Comparison of ENCODE assay signal across 14 cellular contexts in the genomic region with DNA sequence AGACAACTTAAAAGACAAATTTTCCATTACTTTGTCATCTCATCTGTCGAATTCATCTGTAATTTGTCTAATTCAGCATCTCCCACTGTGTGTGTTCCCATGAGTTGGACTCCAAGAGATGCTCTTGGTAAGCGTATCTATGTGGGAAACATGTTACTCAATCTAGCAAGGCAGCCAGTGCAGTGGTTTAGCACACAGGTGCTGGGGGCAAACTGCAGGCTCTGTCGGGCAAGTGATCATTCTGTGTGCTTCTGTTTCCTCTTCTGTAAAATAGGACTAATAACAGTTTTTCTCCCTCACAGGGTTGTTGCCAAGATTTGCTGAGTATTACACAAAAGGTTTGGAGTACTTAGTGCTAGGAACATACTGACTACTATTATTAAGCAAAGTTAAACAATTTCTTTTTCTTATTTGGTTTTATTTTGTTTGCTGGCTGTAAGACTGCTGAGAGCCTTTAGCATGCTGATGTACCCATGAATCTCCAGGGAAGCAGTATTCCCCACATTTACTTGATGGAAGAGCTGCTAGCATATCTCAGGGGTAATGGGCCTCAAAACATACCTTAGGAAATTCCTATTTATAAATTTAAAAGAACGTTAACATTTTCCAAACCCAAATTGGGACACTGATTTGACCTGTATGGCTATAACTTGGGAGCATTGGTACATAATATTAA. TPM values are rescaled to one million over a fixed set of nuclear protein-coding genes. Genes with fewer than 3 reads are reported as not detected.
A peak's percentile ranks its signal among the peaks of the same experiment; 100 is the strongest.
DNase-seq lines count a peak whose midpoint lies in the region; ATAC-seq and TF ChIP-seq lines count a peak whose summit lies in the region.
"Had no signal": no experiment of that assay in that cellular context is flagged by ENCODE, and none has a peak within 500 bp of the region (broad histone marks: within the 10 kb centered on the region; RNA-seq: fewer than 3 reads in every experiment).

No MANE protein-coding gene starts in this region.

- ATAC-seq in GM18907 (IDR thresholded peaks at IDR 0.05; ENCODE audit: unreplicated experiment) = peak; percentile 57
- ATAC-seq in HG02642 (IDR thresholded peaks at IDR 0.05; ENCODE audit: poor library complexity, unreplicated experiment) = peak; percentile 55
- no peak for ATAC-seq in body of pancreas

- DNase-seq in NOMO-1 (lab: John Stamatoyannopoulos, UW; ENCODE audit: unreplicated experiment in 2 of 2) (peak; percentile 61 to 75), myocyte (ENCODE audit: low read depth) (peak; percentile 16), substantia nigra (lab: John Stamatoyannopoulos, UW) (no peak), T1000 (lab: John Stamatoyannopoulos, UW) (no peak), NCI-H187 treated with DMSO at 0.1 percent for 48 hours (lab: John Stamatoyannopoulos, UW) (no peak), body of pancreas (no peak)
- DNase-seq: adrenal gland, COR-L47, midbrain, SHP77 treated with DMSO at 0.1 percent for 48 hours had no signal

- H3K27me3 ChIP-seq in body of pancreas = peaks cover 0 to 4% of the 10 kb centered on the region in 2 donors
- H3K27me3 ChIP-seq: adrenal gland had no signal

- no peaks in the 10 kb centered on the region for H3K36me3 ChIP-seq in body of pancreas (replicated peaks in 1 of 2; ENCODE audit: insufficient read depth in 1 of 2, low read depth in 2 of 2)
- H3K36me3 ChIP-seq: adrenal gland, WERI-Rb-1 had no signal

- H3K9me3 ChIP-seq in body of pancreas = no peaks in the 10 kb centered on the region
- H3K9me3 ChIP-seq: adrenal gland had no signal

- no peak for TF ChIP-seq CTCF in body of pancreas (IDR thresholded peaks at IDR 0.05)

- 58 to 69% methylated on average over 4 of the region's 4 CpGs for WGBS in body of pancreas, 2 donors

- no peaks in the 10 kb centered on the region for H3K4me1 ChIP-seq in body of pancreas
- H3K4me1 ChIP-seq: adrenal gland had no signal

- TF ChIP-seq POLR2A in body of pancreas (IDR thresholded peaks at IDR 0.05) = no peak

- intact Hi-C loops in body of pancreas (cut with DNase I) = loop anchor here (10.0 kb wide), 1 partner anchor 364 kb away; no protein-coding TSS in a partner anchor

- H3K4me3 ChIP-seq in body of pancreas = no peak overlapping the region
- H3K4me3 ChIP-seq: adrenal gland had no signal

- no peak overlapping the region for H3K27ac ChIP-seq in substantia nigra (ENCODE audit: low read depth, low read length, poor library complexity, severe bottlenecking)
- no peak overlapping the region for H3K27ac ChIP-seq in body of pancreas
- H3K27ac ChIP-seq: adrenal gland, WERI-Rb-1 had no signal

RNA-seq across cellular contexts. Expression of a gene that starts 0.7 kb away (rescaled TPM):
- total RNA-seq in myocyte = not detected in 2 replicates
- polyA plus RNA-seq in myocyte (2012) = not detected
- 1 to 10 TPM in 1 of 2 donors, not detected in 1; 1.3 TPM for total RNA-seq in body of pancreas
- total RNA-seq: NCI-H460 had no signal

RNA-seq across cellular contexts. Expression of a gene that starts 30.6 kb away (rescaled TPM):
- total RNA-seq in myocyte = 171 and 198 TPM in 2 replicates
- 109 TPM for polyA plus RNA-seq in myocyte (2012)
- total RNA-seq in body of pancreas = 10 to 100 TPM; 24.4 to 30.7 TPM

Comparison
In these comparisons a context has a peak if more than half of its experiments do, and no peak if none do; other contexts are left out.
1. DNase-seq: peak in NOMO-1 (2 of 2) and myocyte (single experiment); none in substantia nigra (0 of 49), T1000 (single experiment), NCI-H187 treated with DMSO at 0.1 percent for 48 hours (single experiment) and body of pancreas (0 of 4).